ENCODE assay signal across 10 cellular contexts in genomic region chr6:129707882-129708495, GRCh38. TPM values are rescaled to one million over a fixed set of nuclear protein-coding genes. Genes with fewer than 3 reads are reported as not detected.
DNase-seq lines count a peak whose midpoint lies in the region; ATAC-seq and TF ChIP-seq lines count a peak whose summit lies in the region.
"Had no signal": no experiment of that assay in that cellular context is flagged by ENCODE, and none has a peak within 500 bp of the region (broad histone marks: within the 10 kb centered on the region; RNA-seq: fewer than 3 reads in every experiment).

No MANE protein-coding gene starts in this region.

- no peak for DNase-seq in activated CD4-positive, alpha-beta T cell treated with anti-CD3 and anti-CD28 coated beads, Interleukin-2, amount 10 ng/mL, durations not matched to agents 24 days and 14 days
- DNase-seq in activated CD4-positive, alpha-beta T cell treated with anti-CD3 and anti-CD28 coated beads, Interleukin-2, amount 50 U/mL, for 4 hours = no peak
- no peak for DNase-seq in body of pancreas
- DNase-seq in memory B cell (ENCODE audit: low spot score in 2 of 2) = no peak
- no peak for DNase-seq in tibial nerve (ENCODE audit: low spot score in 2 of 2)
- no peak for DNase-seq in globus pallidus (ENCODE audit: low spot score)
- no peak for DNase-seq in SHP77 treated with DMSO at 0.1 percent for 48 hours (lab: John Stamatoyannopoulos, UW)
- DNase-seq in cerebellum (ENCODE audit: low spot score) = no peak
- DNase-seq: NCI-H1694 treated with DMSO at 0.1 percent for 48 hours, substantia nigra had no signal

- H3K36me3 ChIP-seq in body of pancreas (replicated peaks in 1 of 2; ENCODE audit: insufficient read depth in 1 of 2, low read depth in 2 of 2) = no peaks in the 10 kb centered on the region
- H3K36me3 ChIP-seq in tibial nerve = no peaks in the 10 kb centered on the region

- H3K4me3 Mint-ChIP-seq in activated CD4-positive, alpha-beta T cell treated with anti-CD3 and anti-CD28 coated beads, Interleukin-2, amount 10 ng/mL, durations not matched to agents 24 days and 14 days = peak overlapping the region; percentile 99
- no peak overlapping the region for H3K4me3 Mint-ChIP-seq in memory B cell

- TF ChIP-seq POLR2A in body of pancreas (IDR thresholded peaks at IDR 0.05) (no peak), tibial nerve (IDR thresholded peaks at IDR 0.05) (no peak)

- H3K9me3 Mint-ChIP-seq in activated CD4-positive, alpha-beta T cell treated with anti-CD3 and anti-CD28 coated beads, Interleukin-2, amount 10 ng/mL, durations not matched to agents 24 days and 14 days = no peaks in the 10 kb centered on the region
- H3K9me3 Mint-ChIP-seq in memory B cell = no peaks in the 10 kb centered on the region

- H3K4me1 ChIP-seq in body of pancreas (peaks cover 48% of the 10 kb centered on the region), tibial nerve (peaks cover 0 to 32% (median 11%) of the 10 kb centered on the region in 4 donors)

- H3K27me3 ChIP-seq in body of pancreas (no peaks in the 10 kb centered on the region), tibial nerve (no peaks in the 10 kb centered on the region)

- peak overlapping the region; percentile 30 to 93 (median 90) for H3K27ac ChIP-seq in body of pancreas
- H3K27ac ChIP-seq in tibial nerve = peak overlapping the region in 3 of 4 donors; percentile 48 to 87 (median 85)

- no peaks in the 10 kb centered on the region for H3K9me3 ChIP-seq in body of pancreas
- no peaks in the 10 kb centered on the region for H3K9me3 ChIP-seq in tibial nerve

- intact Hi-C loops in activated CD4-positive, alpha-beta T cell treated with anti-CD3 and anti-CD28 coated beads, Interleukin-2, amount 10 ng/mL, durations not matched to agents 24 days and 14 days (cut with micrococcal nuclease) = no loop called here
- intact Hi-C loops in body of pancreas (cut with DNase I) = no loop called here

- TF ChIP-seq CTCF in body of pancreas (IDR thresholded peaks at IDR 0.05) (no peak), tibial nerve (IDR thresholded peaks at IDR 0.05) (no peak)

- H3K27ac Mint-ChIP-seq in activated CD4-positive, alpha-beta T cell treated with anti-CD3 and anti-CD28 coated beads, Interleukin-2, amount 10 ng/mL, durations not matched to agents 24 days and 14 days = no peak overlapping the region
- peak overlapping the region; percentile 12 for H3K27ac Mint-ChIP-seq in memory B cell

- peaks cover 3% of the 10 kb centered on the region for H3K27me3 Mint-ChIP-seq in activated CD4-positive, alpha-beta T cell treated with anti-CD3 and anti-CD28 coated beads, Interleukin-2, amount 10 ng/mL, durations not matched to agents 24 days and 14 days
- no peaks in the 10 kb centered on the region for H3K27me3 Mint-ChIP-seq in memory B cell

- 30 to 36% methylated on average over 8 of the region's 8 CpGs for WGBS in body of pancreas, 2 donors
- WGBS in tibial nerve, 2 donors = 77 to 86% methylated on average over 8 of the region's 8 CpGs

- H3K4me3 ChIP-seq in body of pancreas (peak overlapping the region in 1 of 2 donors; percentile 46), tibial nerve (peak overlapping the region in 3 of 4 donors; percentile 47 to 66 (median 59))

- H3K4me1 Mint-ChIP-seq in activated CD4-positive, alpha-beta T cell treated with anti-CD3 and anti-CD28 coated beads, Interleukin-2, amount 10 ng/mL, durations not matched to agents 24 days and 14 days = peaks cover 49% of the 10 kb centered on the region
- peaks cover 26% of the 10 kb centered on the region for H3K4me1 Mint-ChIP-seq in memory B cell

- ATAC-seq in body of pancreas (no peak), memory B cell (ENCODE audit: low read depth) (no peak)

- TF ChIP-seq EP300 in tibial nerve (IDR thresholded peaks at IDR 0.05) = no peak

- H3K36me3 Mint-ChIP-seq in activated CD4-positive, alpha-beta T cell treated with anti-CD3 and anti-CD28 coated beads, Interleukin-2, amount 10 ng/mL, durations not matched to agents 24 days and 14 days (ENCODE audit: low read depth) = peaks cover 17% of the 10 kb centered on the region
- H3K36me3 Mint-ChIP-seq in memory B cell = peaks cover 3% of the 10 kb centered on the region

RNA-seq across cellular contexts. Expression of gene ARHGAP18, which starts 2.0 kb away (rescaled TPM):
- 3.2 and 3.8 TPM in 2 replicates for total RNA-seq in activated CD4-positive, alpha-beta T cell treated with anti-CD3 and anti-CD28 coated beads, Interleukin-2, amount 10 ng/mL, durations not matched to agents 24 days and 14 days
- total RNA-seq in body of pancreas (10 to 100 TPM; 16.2 to 30.6 TPM), tibial nerve (10 to 100 TPM in 3 of 4 donors, 1 to 10 TPM in 1; 9.6 to 16.8 (median 13.9) TPM), cerebellum (5.6 TPM)
